ENCODE assay signal across 16 cellular contexts in the genomic region with DNA sequence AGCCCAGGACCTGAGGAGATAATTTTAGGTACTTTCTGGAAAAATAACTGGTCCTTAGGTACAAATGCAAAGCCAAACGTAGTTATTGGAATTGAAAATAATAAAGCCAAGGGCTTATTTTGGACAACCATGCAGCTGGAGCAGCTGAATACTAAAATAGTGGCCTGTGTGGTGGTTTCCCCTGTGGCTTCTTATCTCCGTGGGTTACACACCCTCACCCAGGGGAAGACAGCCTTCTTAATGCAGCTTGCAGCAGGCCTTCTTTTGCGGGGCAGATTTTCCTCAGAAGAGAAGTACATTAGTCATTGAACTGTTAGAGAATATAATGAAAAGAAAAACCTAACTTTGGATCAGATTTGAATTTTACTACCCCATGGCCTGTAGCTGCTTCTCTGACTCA.
A peak's percentile ranks its signal among the peaks of the same experiment; 100 is the strongest.
DNase-seq lines count a peak whose midpoint lies in the region; ATAC-seq and TF ChIP-seq lines count a peak whose summit lies in the region.
"Had no signal": no experiment of that assay in that cellular context is flagged by ENCODE, and none has a peak within 500 bp of the region (broad histone marks: within the 10 kb centered on the region; RNA-seq: fewer than 3 reads in every experiment).

No MANE protein-coding gene starts in this region.

- H3K27me3 ChIP-seq in breast epithelium = no peaks in the 10 kb centered on the region
- H3K27me3 ChIP-seq: neutrophil, uterus had no signal

- H3K4me1 Mint-ChIP-seq in natural killer cell = peaks cover 15 to 25% of the 10 kb centered on the region in 2 donors

- peak overlapping the region; percentile 17 for H3K4me3 Mint-ChIP-seq in natural killer cell

- no peak overlapping the region for H3K4me3 ChIP-seq in breast epithelium
- H3K4me3 ChIP-seq: lower lobe of right lung, uterus had no signal

- TF ChIP-seq POLR2A in breast epithelium (IDR thresholded peaks at IDR 0.05) = no peak

- TF ChIP-seq CTCF in natural killer cell (IDR thresholded peaks at IDR 0.05) (no peak), breast epithelium (IDR thresholded peaks at IDR 0.05) (no peak)

- H3K4me1 ChIP-seq in breast epithelium = no peaks in the 10 kb centered on the region
- H3K4me1 ChIP-seq: uterus had no signal

- no peaks in the 10 kb centered on the region for H3K9me3 ChIP-seq in breast epithelium
- H3K9me3 ChIP-seq: lower lobe of right lung, neutrophil, uterus had no signal

- H3K27me3 Mint-ChIP-seq in natural killer cell (ENCODE audit: low read depth in 2 of 2) = no peaks in the 10 kb centered on the region

- no peaks in the 10 kb centered on the region for H3K9me3 Mint-ChIP-seq in natural killer cell

- no peaks in the 10 kb centered on the region for H3K36me3 ChIP-seq in breast epithelium
- H3K36me3 ChIP-seq: lower lobe of right lung, neutrophil, uterus had no signal

- H3K27ac Mint-ChIP-seq in natural killer cell = no peak overlapping the region

- ATAC-seq in HG02852 (IDR thresholded peaks at IDR 0.05; ENCODE audit: unreplicated experiment) (peak; percentile 56), natural killer cell (peak in 1 of 3 donors; percentile 45)

- intact Hi-C loops in natural killer cell (cut with micrococcal nuclease) (no loop called here), breast epithelium (cut with DNase I; ENCODE audit: low total_unique reads) (no loop called here)

- no peak overlapping the region for H3K27ac ChIP-seq in breast epithelium
- H3K27ac ChIP-seq: epithelial cell of prostate, lower lobe of right lung, neutrophil, uterus had no signal

- H3K36me3 Mint-ChIP-seq in natural killer cell = no peaks in the 10 kb centered on the region

- DNase-seq in activated CD4-positive, alpha-beta T cell treated with anti-CD3 and anti-CD28 coated beads for 48 hours = peak; percentile 31
- DNase-seq in activated CD4-positive, alpha-beta T cell treated with anti-CD3 and anti-CD28 coated beads, Interleukin-2, amount 50 U/mL, for 4 hours = no peak
- peak; percentile 11 for DNase-seq in UCSD-AML1 (lab: John Stamatoyannopoulos, UW; ENCODE audit: unreplicated experiment)
- DNase-seq in natural killer cell = no peak
- no peak for DNase-seq in NCI-H187 (lab: John Stamatoyannopoulos, UW)
- DNase-seq in breast epithelium (ENCODE audit: low spot score in 2 of 2) = no peak
- DNase-seq in cortex of kidney (lab: John Stamatoyannopoulos, UW) = no peak
- DNase-seq: cerebellar nuclear complex, GOT3, lower lobe of right lung, NCI-H1930, NCI-H69, uterus had no signal

Comparison
In these comparisons a context has a peak if more than half of its experiments do, and no peak if none do; other contexts are left out.
1. DNase-seq: peak in activated CD4-positive, alpha-beta T cell treated with anti-CD3 and anti-CD28 coated beads for 48 hours (single experiment) and UCSD-AML1 (single experiment); none in activated CD4-positive, alpha-beta T cell treated with anti-CD3 and anti-CD28 coated beads, Interleukin-2, amount 50 U/mL, for 4 hours (0 of 2), natural killer cell (single experiment), NCI-H187 (0 of 2), breast epithelium (0 of 2) and cortex of kidney (single experiment).